In the genomic region with DNA sequence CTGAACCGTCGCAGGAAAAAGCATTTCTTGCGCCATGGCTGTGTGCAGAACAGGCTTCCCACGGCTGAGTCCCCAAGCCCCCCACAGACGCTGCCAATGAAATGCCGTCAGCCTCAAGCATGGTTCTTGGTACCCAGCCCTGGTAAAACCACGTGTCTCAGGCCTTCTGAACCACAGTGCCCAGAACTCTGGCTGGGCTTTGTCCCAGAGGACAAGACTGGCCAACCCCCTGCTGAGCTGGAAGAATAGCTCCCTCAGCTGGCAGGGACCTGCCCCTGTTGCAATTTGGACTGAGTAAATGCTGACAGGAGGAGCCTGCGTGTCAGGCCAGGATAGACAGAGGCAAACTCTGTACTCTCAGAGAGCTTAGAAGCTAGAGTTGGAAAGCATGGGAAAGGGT, we compare ENCODE assay signal across 7 cellular contexts.
A peak's percentile ranks its signal among the peaks of the same experiment; 100 is the strongest.
DNase-seq lines count a peak whose midpoint lies in the region; ATAC-seq, FAIRE-seq and TF ChIP-seq lines count a peak whose summit lies in the region.
"Not testable (repeated sequence)": the region's sequence is repeated elsewhere in the genome, so short reads cannot be mapped to it uniquely, and the experiment has no call there.

No MANE protein-coding gene starts in this region.

- not testable (repeated sequence) for H3K9ac ChIP-seq in BLaER1

- intact Hi-C loops in Right ventricle myocardium inferior (cut with DNase I); left lung (cut with DNase I); pancreas (cut with DNase I): not testable (repeated sequence)

- not testable (repeated sequence) for H3K4me1 Mint-ChIP-seq in chondrocyte (ENCODE audit: low read depth)

- H3K4me3 Mint-ChIP-seq in chondrocyte (ENCODE audit: unreplicated experiment) = not testable (repeated sequence)

- peak overlapping the region; percentile 73; the same call in 1 of the 2 replicates for H3K4me2 ChIP-seq in BLaER1

- ATAC-seq in Right ventricle myocardium inferior (peak; percentile 85), left lung (peak; percentile 66), pancreas (peak; percentile 77 to 90 (median 84))

- H3K9me3 Mint-ChIP-seq in chondrocyte (ENCODE audit: low read depth) = not testable (repeated sequence)

- H4K20me1 ChIP-seq in BLaER1 = not testable (repeated sequence)

- H3K4me1 ChIP-seq in BLaER1 = peaks cover 23% of the 10 kb centered on the region
- H3K4me1 ChIP-seq in left lung, pancreas: not testable (repeated sequence)

- not testable (repeated sequence) for DNase-seq in H54 (ENCODE audit: insufficient read length, low spot score); chondrocyte (ENCODE audit: low spot score); Right ventricle myocardium inferior (ENCODE audit: missing footprints); left lung; pancreas
- peak; percentile 29 for DNase-seq in RCC 7860 (ENCODE audit: low spot score)

- not testable (repeated sequence) for H3K27me3 Mint-ChIP-seq in chondrocyte (ENCODE audit: low read depth)

- peak; percentile 20 for TF ChIP-seq CTCF in chondrocyte (IDR thresholded peaks at IDR 0.05)
- not testable (repeated sequence) for TF ChIP-seq CTCF in left lung (IDR thresholded peaks at IDR 0.05); pancreas (IDR thresholded peaks at IDR 0.05)

- H3K36me3 Mint-ChIP-seq in chondrocyte (ENCODE audit: low read depth) = not testable (repeated sequence)

- not testable (repeated sequence) for TF ChIP-seq POLR2A in H54 (IDR thresholded peaks at IDR 0.05; ENCODE audit: low read depth, low read length)

- not testable (repeated sequence) for H3K36me3 ChIP-seq in BLaER1, left lung, pancreas

- not testable (repeated sequence) for H3K27me3 ChIP-seq in BLaER1, left lung, pancreas

- WGBS in pancreas, 2 donors = 71 to 78% methylated on average over 1 of the region's 8 CpGs

- H3K27ac Mint-ChIP-seq in chondrocyte (ENCODE audit: unreplicated experiment) = not testable (repeated sequence)

- H3K9me3 ChIP-seq in BLaER1, left lung, pancreas: not testable (repeated sequence)

- not testable (repeated sequence) for H3K27ac ChIP-seq in BLaER1, pancreas
- H3K27ac ChIP-seq in left lung = peak overlapping the region in 1 of 2 donors; percentile 19

- H3K4me3 ChIP-seq in BLaER1, left lung, pancreas: not testable (repeated sequence)

- peak; percentile 30 for FAIRE-seq in H54 (lab: Jason Lieb, UNC)
- not testable (repeated sequence) for FAIRE-seq in RCC 7860 (lab: Jason Lieb, UNC); pancreas (lab: Jason Lieb, UNC)
